In genomic region chr12:89343127-89343526, GRCh38 we compare ENCODE assay signal across 13 cellular contexts. TPM values are rescaled to one million over a fixed set of nuclear protein-coding genes. Genes with fewer than 3 reads are reported as not detected.
DNase-seq lines count a peak whose midpoint lies in the region; ATAC-seq and TF ChIP-seq lines count a peak whose summit lies in the region.
"Had no signal": no experiment of that assay in that cellular context is flagged by ENCODE, and none has a peak within 500 bp of the region (broad histone marks: within the 10 kb centered on the region; RNA-seq: fewer than 3 reads in every experiment).

No MANE protein-coding gene starts in this region.

- peak; percentile 61 to 78 (median 73) for ATAC-seq in right lobe of liver
- ATAC-seq: GM12878 had no signal

- intact Hi-C loops in right lobe of liver (cut with DNase I), result no loop called here
- intact Hi-C loops in lower leg skin (cut with DNase I; ENCODE audit: low total_unique reads), result no loop called here

- H3K9ac ChIP-seq in adipocyte (ENCODE audit: low read length), result peak overlapping the region; percentile 68

- WGBS in right lobe of liver (ENCODE audit: insufficient coverage, low coverage, low lambda C conversion rate, missing lambda C conversion rate), result 35% methylated on average over 3 of the region's 3 CpGs
- whole genome bisulfite sequencing in tibial nerve, 2 donors, result 18 to 27% methylated on average over 3 of the region's 3 CpGs
- WGBS in lower leg skin, 2 donors, result 61 to 69% methylated on average over 3 of the region's 3 CpGs

- H3K27me3 ChIP-seq in adipocyte (replicated peaks; ENCODE audit: control insufficient read depth, insufficient read depth, low read length) (no peaks in the 10 kb centered on the region), right lobe of liver (no peaks in the 10 kb centered on the region), tibial nerve (no peaks in the 10 kb centered on the region)
- H3K27me3 ChIP-seq: SJSA1 had no signal

- H3K4me3 ChIP-seq in adipocyte (ENCODE audit: low read length) (peak overlapping the region; percentile 46), fibroblast of mammary gland (ENCODE audit: control insufficient read depth, low read depth, low read length) (no peak overlapping the region), right lobe of liver (peak overlapping the region in 2 of 3 donors; percentile 10 to 20), tibial nerve (no peak overlapping the region), lower leg skin (ENCODE audit: low read depth, poor library complexity, severe bottlenecking) (no peak overlapping the region)
- H3K4me3 ChIP-seq: GM12878, SJSA1 had no signal

- H3K4me1 ChIP-seq in adipocyte (ENCODE audit: control insufficient read depth, insufficient read depth, low read length) (peaks cover 48% of the 10 kb centered on the region), right lobe of liver (peaks cover 0 to 48% (median 16%) of the 10 kb centered on the region in 4 donors), tibial nerve (peaks cover 0 to 54% (median 37%) of the 10 kb centered on the region in 4 donors)

- H3K9me3 ChIP-seq in adipocyte (ENCODE audit: control insufficient read depth, low read length) (no peaks in the 10 kb centered on the region), right lobe of liver (no peaks in the 10 kb centered on the region), tibial nerve (no peaks in the 10 kb centered on the region)
- H3K9me3 ChIP-seq: SJSA1 had no signal

- H3K27ac ChIP-seq in right lobe of liver (peak overlapping the region; percentile 65 to 90 (median 67)), tibial nerve (peak overlapping the region in 2 of 4 donors; percentile 51 to 66)
- H3K27ac ChIP-seq: SJSA1 had no signal

- H3K36me3 ChIP-seq in adipocyte (ENCODE audit: control insufficient read depth, insufficient read depth, low read length, severe bottlenecking) (peaks cover 10% of the 10 kb centered on the region), right lobe of liver (peaks cover 0 to 1% (median 0%) of the 10 kb centered on the region in 4 donors), tibial nerve (peaks cover 0 to 7% (median 0%) of the 10 kb centered on the region in 3 donors)

- TF ChIP-seq EP300 in tibial nerve (IDR thresholded peaks at IDR 0.05), result peak in 1 of 2 donors; percentile 28

- DNase-seq in adipocyte (ENCODE audit: low read depth) (peak; percentile 16), fibroblast of mammary gland (ENCODE audit: low read depth) (peak; percentile 48), right lobe of liver (peak; percentile 89 to 95 (median 91)), tibial nerve (ENCODE audit: low spot score in 2 of 2) (peak; percentile 29 to 46), lower leg skin (ENCODE audit: low spot score in 2 of 2) (no peak)
- no peak for DNase-seq in stimulated activated naive CD4-positive, alpha-beta T cell (lab: John Stamatoyannopoulos, UW)
- no peak for DNase-seq in stimulated activated CD4-positive, alpha-beta T cell treated with anti-CD3 and anti-CD28 coated beads, Interleukin-4, amount 100 ng/mL, for 1 hour
- DNase-seq: CD8-positive, alpha-beta memory T cell; H9; NCI-H187 treated with DMSO at 0.1 percent for 48 hours; T-helper 9 cell had no signal

- peak; percentile 71 for TF ChIP-seq POLR2A in right lobe of liver (IDR thresholded peaks at IDR 0.05)
- no peak for TF ChIP-seq POLR2A in tibial nerve (IDR thresholded peaks at IDR 0.05)
- no peak for TF ChIP-seq POLR2A in lower leg skin (IDR thresholded peaks at IDR 0.05)

- no peak for TF ChIP-seq CTCF in fibroblast of mammary gland (conservative IDR thresholded peaks at IDR 0.05; ENCODE audit: control insufficient read depth, insufficient read depth, low read depth, low read length)
- TF ChIP-seq CTCF in right lobe of liver (IDR thresholded peaks at IDR 0.05), result no peak
- no peak for TF ChIP-seq CTCF in tibial nerve (IDR thresholded peaks at IDR 0.05)
- TF ChIP-seq CTCF in lower leg skin (IDR thresholded peaks at IDR 0.05), result no peak

RNA-seq across cellular contexts. Expression of gene DUSP6, which starts 9.2 kb away (rescaled TPM):
- total RNA-seq in right lobe of liver (100 to 1,000 TPM in 2 of 6 experiments, 10 to 100 TPM in 4; 24.3 to 139 (median 50.4) TPM), tibial nerve (10 to 100 TPM; 66.5 to 85.2 (median 72.8) TPM), lower leg skin (10 to 100 TPM; 29.6 to 57.5 (median 41.9) TPM)

Comparison
In these comparisons a context has a peak if more than half of its experiments do, and no peak if none do; other contexts are left out.
1. DNase-seq: peak in adipocyte (single experiment), fibroblast of mammary gland (single experiment), right lobe of liver (3 of 3) and tibial nerve (2 of 2); none in stimulated activated naive CD4-positive, alpha-beta T cell (0 of 6), lower leg skin (0 of 2) and stimulated activated CD4-positive, alpha-beta T cell treated with anti-CD3 and anti-CD28 coated beads, Interleukin-4, amount 100 ng/mL, for 1 hour (single experiment).
2. H3K4me3 ChIP-seq: peak in adipocyte (single experiment) and right lobe of liver (2 of 3); none in fibroblast of mammary gland (single experiment), tibial nerve (0 of 4) and lower leg skin (single experiment).